ENCODE assay signal across 8 cellular contexts in genomic region chr12:68808388-68809189, GRCh38. TPM values are rescaled to one million over a fixed set of nuclear protein-coding genes. Genes with fewer than 3 reads are reported as not detected.
DNase-seq lines count a peak whose midpoint lies in the region; ATAC-seq and TF ChIP-seq lines count a peak whose summit lies in the region.

No MANE protein-coding gene starts in this region.

- peak overlapping the region; percentile 100 for H3K27ac Mint-ChIP-seq in GM23338
- H3K27ac Mint-ChIP-seq in activated T-helper 2 cell treated with anti-CD3 and anti-CD28 coated beads, Interferon-gamma antibody, Interleukin-2, Interleukin-4, amounts not matched to agents 10 μg/mL and 5 μg/mL and 100 μg/mL, durations not matched to agents 14 hours and 24 hours and 36 hours = peak overlapping the region; percentile 99
- peak overlapping the region; percentile 99 to 100 (median 100) for H3K27ac Mint-ChIP-seq in nephron

- intact Hi-C loops in activated T-helper 2 cell treated with anti-CD3 and anti-CD28 coated beads, Interferon-gamma antibody, Interleukin-2, Interleukin-4, amounts not matched to agents 10 μg/mL and 5 μg/mL and 100 μg/mL, durations not matched to agents 14 hours and 24 hours and 36 hours (cut with micrococcal nuclease) = loop anchor here (1.0 to 10.0 kb wide), 8 partner anchors 18 to 1540 kb away; partner anchors contain the start of genes CAND1, CNOT2, CPM and MDM1

- peaks cover 23% of the 10 kb centered on the region for H4K20me1 ChIP-seq in GM23338 (replicated peaks; ENCODE audit: insufficient read depth)
- no peaks in the 10 kb centered on the region for H4K20me1 ChIP-seq in Karpas-422 (ENCODE audit: insufficient read depth, low read depth, low read length)

- H3K4me3 Mint-ChIP-seq in GM23338 = peak overlapping the region; percentile 97
- peak overlapping the region; percentile 93 for H3K4me3 Mint-ChIP-seq in activated T-helper 2 cell treated with anti-CD3 and anti-CD28 coated beads, Interferon-gamma antibody, Interleukin-2, Interleukin-4, amounts not matched to agents 10 μg/mL and 5 μg/mL and 100 μg/mL, durations not matched to agents 14 hours and 24 hours and 36 hours (ENCODE audit: low read depth)
- peak overlapping the region; percentile 96 to 100 (median 100) for H3K4me3 Mint-ChIP-seq in nephron

- H3K4me3 ChIP-seq in GM23338 (peak overlapping the region; percentile 71), Karpas-422 (ENCODE audit: low read length) (peak overlapping the region; percentile 90), fibroblast of pulmonary artery (replicated peaks; ENCODE audit: low read depth, low read length) (peak overlapping the region; percentile 98)

- peaks cover 47% of the 10 kb centered on the region for H3K36me3 Mint-ChIP-seq in GM23338 (ENCODE audit: low read depth)
- peaks cover 50% of the 10 kb centered on the region for H3K36me3 Mint-ChIP-seq in activated T-helper 2 cell treated with anti-CD3 and anti-CD28 coated beads, Interferon-gamma antibody, Interleukin-2, Interleukin-4, amounts not matched to agents 10 μg/mL and 5 μg/mL and 100 μg/mL, durations not matched to agents 14 hours and 24 hours and 36 hours (ENCODE audit: low read depth)
- peaks cover 32% of the 10 kb centered on the region for H3K36me3 Mint-ChIP-seq in nephron (ENCODE audit: low read depth)

- H3K79me2 ChIP-seq in GM23338 (replicated peaks; ENCODE audit: insufficient read depth) = peaks cover 49% of the 10 kb centered on the region
- H3K79me2 ChIP-seq in Karpas-422 (ENCODE audit: low read length) = peaks cover 55% of the 10 kb centered on the region

- peaks cover 28% of the 10 kb centered on the region for H3K4me1 Mint-ChIP-seq in GM23338
- H3K4me1 Mint-ChIP-seq in activated T-helper 2 cell treated with anti-CD3 and anti-CD28 coated beads, Interferon-gamma antibody, Interleukin-2, Interleukin-4, amounts not matched to agents 10 μg/mL and 5 μg/mL and 100 μg/mL, durations not matched to agents 14 hours and 24 hours and 36 hours (ENCODE audit: low read depth) = peaks cover 27% of the 10 kb centered on the region
- H3K4me1 Mint-ChIP-seq in nephron = peaks cover 27% of the 10 kb centered on the region

- ATAC-seq in GM23338 = peak; percentile 65
- ATAC-seq in stimulated activated naive CD8-positive, alpha-beta T cell treated with anti-CD3 and anti-CD28 coated beads, Interleukin-15, Interleukin-2, amounts not matched to agents 100 U/mL and 50 U/mL, for 24 hours = peak; percentile 60

- peak overlapping the region; percentile 100 for H3K9ac ChIP-seq in Karpas-422 (ENCODE audit: low read length)

- H3K27ac ChIP-seq in GM23338 (ENCODE audit: low read depth) (peak overlapping the region; percentile 100), Karpas-422 (ENCODE audit: low read length) (peak overlapping the region; percentile 85)

- TF ChIP-seq CTCF in GM23338 (conservative IDR thresholded peaks at IDR 0.05; ENCODE audit: low read depth in 2 of 2) (no peak), fibroblast of pulmonary artery (IDR thresholded peaks at IDR 0.05; ENCODE audit: low read length, missing control alignments) (no peak), nephron (IDR thresholded peaks at IDR 0.05; ENCODE audit: unreplicated experiment in 3 of 3) (no peak)

- H3K36me3 ChIP-seq in GM23338 (ENCODE audit: insufficient read depth) (peaks cover 25% of the 10 kb centered on the region), Karpas-422 (ENCODE audit: insufficient read depth, low read length) (peaks cover 21% of the 10 kb centered on the region)

- H3K9me3 Mint-ChIP-seq in GM23338 (no peaks in the 10 kb centered on the region), nephron (no peaks in the 10 kb centered on the region)
- no peaks in the 10 kb centered on the region for H3K9me3 Mint-ChIP-seq in activated T-helper 2 cell treated with anti-CD3 and anti-CD28 coated beads, Interferon-gamma antibody, Interleukin-2, Interleukin-4, amounts not matched to agents 10 μg/mL and 5 μg/mL and 100 μg/mL, durations not matched to agents 14 hours and 24 hours and 36 hours

- H3K9me3 ChIP-seq in Karpas-422 (ENCODE audit: low read length) = no peaks in the 10 kb centered on the region

- H3K4me2 ChIP-seq in GM23338 (peak overlapping the region; percentile 78), Karpas-422 (ENCODE audit: low read depth, low read length, poor library complexity, severe bottlenecking) (peak overlapping the region; percentile 87)

- H3F3A ChIP-seq in GM23338 (replicated peaks; ENCODE audit: low read depth) = peaks cover 18% of the 10 kb centered on the region; the same call in 1 of the 2 replicates

- H3K9me2 ChIP-seq in GM23338 (ENCODE audit: insufficient read depth) (no peaks in the 10 kb centered on the region), Karpas-422 (replicated peaks; ENCODE audit: insufficient read depth, low read length) (no peaks in the 10 kb centered on the region)

- no peak overlapping the region; the same call in 1 of the 2 replicates for H2AFZ ChIP-seq in GM23338
- peak overlapping the region; percentile 66; the same call in 1 of the 2 replicates for H2AFZ ChIP-seq in Karpas-422 (ENCODE audit: low read length)

- no peaks in the 10 kb centered on the region for H3K27me3 ChIP-seq in GM23338 (ENCODE audit: insufficient read depth)
- no peaks in the 10 kb centered on the region for H3K27me3 ChIP-seq in Karpas-422 (ENCODE audit: low read length)

- peaks cover 29% of the 10 kb centered on the region for H3K4me1 ChIP-seq in GM23338 (ENCODE audit: insufficient read depth)
- H3K4me1 ChIP-seq in Karpas-422 (ENCODE audit: low read length) = peaks cover 15% of the 10 kb centered on the region

- DNase-seq in EH (ENCODE audit: low read depth) (peak; percentile 93), GM23338 (ENCODE audit: low spot score) (peak; percentile 85), Karpas-422 (peak; percentile 78), RPMI7951 (ENCODE audit: low read depth) (peak; percentile 87), fibroblast of pulmonary artery (ENCODE audit: low read depth) (peak; percentile 94)
- DNase-seq in activated T-helper 2 cell treated with anti-CD3 and anti-CD28 coated beads, Interferon-gamma antibody, Interleukin-2, Interleukin-4, amounts not matched to agents 10 μg/mL and 5 μg/mL and 100 μg/mL, durations not matched to agents 14 hours and 24 hours and 36 hours (ENCODE audit: low spot score) = peak; percentile 66
- DNase-seq in stimulated activated naive CD8-positive, alpha-beta T cell treated with anti-CD3 and anti-CD28 coated beads, Interleukin-15, Interleukin-2, amounts not matched to agents 100 U/mL and 50 U/mL, for 24 hours = peak; percentile 82

- peaks cover 18% of the 10 kb centered on the region for H3K27me3 Mint-ChIP-seq in GM23338 (ENCODE audit: insufficient read depth, low read depth, poor library complexity)
- no peaks in the 10 kb centered on the region for H3K27me3 Mint-ChIP-seq in activated T-helper 2 cell treated with anti-CD3 and anti-CD28 coated beads, Interferon-gamma antibody, Interleukin-2, Interleukin-4, amounts not matched to agents 10 μg/mL and 5 μg/mL and 100 μg/mL, durations not matched to agents 14 hours and 24 hours and 36 hours (ENCODE audit: low read depth)
- H3K27me3 Mint-ChIP-seq in nephron (ENCODE audit: low read depth) = peaks cover 3% of the 10 kb centered on the region

TF ChIP-seq in GM23338, 12 proteins besides CTCF, POLR2A, EP300 and RAD21:
- TF ChIP-seq STAT1 (IDR thresholded peaks at IDR 0.05; ENCODE audit: unreplicated experiment) = no peak
- peak; percentile 41; the same call in 1 of the 2 replicates for TF ChIP-seq POLR2AphosphoS5 (IDR thresholded peaks at IDR 0.05; ENCODE audit: low read depth)

RNA-seq across cellular contexts. Expression of gene MDM2, which starts 0.6 kb away (rescaled TPM):
- 85.4 and 105 TPM in 2 replicates for total RNA-seq in GM23338 (2014; rRNA removed; shearing (Covaris generic))
- polyA plus RNA-seq in GM23338 (2016; fragmentation: Nextera tagmentation; extraction: Ambion mirVana) = 136 and 160 TPM in 2 replicates
- total RNA-seq in Karpas-422 (2014; rRNA removed; shearing (Covaris generic); ENCODE audit: low replicate concordance) = 56.9 and 70.9 TPM in 2 replicates
- 17.5 and 24.2 TPM in 2 replicates for total RNA-seq in RPMI7951 (2014; rRNA removed; shearing (Covaris generic))
- total RNA-seq in activated T-helper 2 cell treated with anti-CD3 and anti-CD28 coated beads, Interferon-gamma antibody, Interleukin-2, Interleukin-4, amounts not matched to agents 10 μg/mL and 5 μg/mL and 100 μg/mL, durations not matched to agents 14 hours and 24 hours and 36 hours = 180 and 194 TPM in 2 replicates

Comparison
In these comparisons a context has a peak if more than half of its experiments do, and no peak if none do; other contexts are left out.
1. Peak in every context shown above with its lines: DNase-seq, ATAC-seq, H3K4me3 ChIP-seq and H3K27ac ChIP-seq.